ENCODE assay signal across 8 cellular contexts in the genomic region with DNA sequence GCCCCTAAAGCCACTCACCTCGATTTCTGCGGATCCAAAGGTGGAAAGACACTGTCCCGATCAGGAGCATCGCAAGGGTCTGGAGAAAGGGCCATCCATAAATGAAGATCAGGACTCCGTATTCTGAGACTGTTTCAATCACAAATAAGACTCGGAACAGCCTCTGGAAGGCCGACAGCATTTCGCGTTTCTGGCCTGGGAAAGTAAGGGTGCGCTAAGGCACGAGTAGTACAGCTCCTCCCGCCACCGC. TPM values are rescaled to one million over a fixed set of nuclear protein-coding genes. Genes with fewer than 3 reads are reported as not detected.
DNase-seq lines count a peak whose midpoint lies in the region; ATAC-seq, FAIRE-seq and TF ChIP-seq lines count a peak whose summit lies in the region.
"Had no signal": no experiment of that assay in that cellular context is flagged by ENCODE, and none has a peak within 500 bp of the region (broad histone marks: within the 10 kb centered on the region; RNA-seq: fewer than 3 reads in every experiment).

No MANE protein-coding gene starts in this region.

- H3K9me3 ChIP-seq in H1 (ENCODE audit: insufficient read depth in 2 of 2, low read depth in 1 of 2, low read length in 1 of 2) = peaks cover 0 to under 1% of the 10 kb centered on the region in 2 experiments; a peak in 1 of 4 replicates
- H3K9me3 ChIP-seq in neuronal stem cell (replicated peaks in 1 of 2; ENCODE audit: control insufficient read depth in 2 of 2, insufficient read depth in 1 of 2, low read depth in 1 of 2, low read length in 2 of 2) = peaks cover 0 to 4% of the 10 kb centered on the region in 2 donors

- POLR2A ChIA-PET in H1 (lab: Charles Lee; ENCODE audit: partially characterized antibody) = interaction anchor here (0.9 to 2.3 kb wide), 7 partner anchors 10 to 204 kb away, joined by 3 to 8 read pairs (median 4); a partner anchor contains a TSS

- H3K4me3 ChIP-seq in NB4 (ENCODE audit: low read depth, low read length) = peak overlapping the region; percentile 61
- H3K4me3 ChIP-seq in H1 (ENCODE audit: extremely low read depth in 1 of 4, insufficient read depth in 2 of 4, low read depth in 3 of 4, low read length in 4 of 4) = peak overlapping the region; percentile 53 to 69 (median 61)
- H3K4me3 ChIP-seq in neuronal stem cell (ENCODE audit: low read length in 2 of 2) = peak overlapping the region in 1 of 2 donors; percentile 86

- H2BK5ac ChIP-seq in H1 (ENCODE audit: low read depth, low read length) = no peak overlapping the region; the same call in 1 of the 2 replicates
- H2BK5ac ChIP-seq in neuronal stem cell (ENCODE audit: low read length) = no peak overlapping the region

- peaks cover 1% of the 10 kb centered on the region; the same call in 1 of the 2 replicates for H3K23me2 ChIP-seq in H1 (ENCODE audit: low read depth, low read length)

- H2BK120ac ChIP-seq in H1 (replicated peaks; ENCODE audit: low read depth, low read length) (no peak overlapping the region), neuronal stem cell (ENCODE audit: low read depth, low read length) (no peak overlapping the region)

- H2BK20ac ChIP-seq in H1 (ENCODE audit: low read length) = no peak overlapping the region

- H3K79me1 ChIP-seq in H1 (ENCODE audit: low read depth, low read length) (no peaks in the 10 kb centered on the region), neuronal stem cell (ENCODE audit: low read depth, low read length) (peaks cover 1% of the 10 kb centered on the region)

- H3K4me1 ChIP-seq in H1 (replicated peaks in 1 of 4; ENCODE audit: control insufficient read depth in 3 of 4, insufficient read depth in 4 of 4, low read length in 3 of 4) (peaks cover 0 to 9% (median 0%) of the 10 kb centered on the region in 4 experiments; a peak in 2 of 7 replicates), neuronal stem cell (ENCODE audit: control insufficient read depth in 2 of 2, insufficient read depth in 1 of 2, low read depth in 1 of 2, low read length in 2 of 2) (peaks cover 0 to 8% of the 10 kb centered on the region in 2 donors)

- H2AK5ac ChIP-seq in H1 (ENCODE audit: low read depth, low read length) (no peak overlapping the region), neuronal stem cell (ENCODE audit: low read depth, low read length) (no peak overlapping the region)

- 42% methylated on average over 13 of the region's 13 CpGs; no CpG with 5 or more reads in 1 of the 2 experiments for WGBS in H1 (ENCODE audit: extremely low coverage in 1 of 2, insufficient coverage in 1 of 2, insufficient read length in 1 of 2, insufficient replicate concordance in 2 of 2, low coverage in 1 of 2, low lambda C conversion rate in 2 of 2, missing lambda C conversion rate in 1 of 2), 2 experiments
- no CpG with 5 or more reads among the region's 13 CpGs for WGBS in neuronal stem cell (ENCODE audit: extremely low coverage in 2 of 2, insufficient read length in 2 of 2, insufficient replicate concordance in 1 of 2), 2 donors

- H3K18ac ChIP-seq in H1 (ENCODE audit: extremely low read depth, low read length) (0 out of 2 replicates have a peak overlapping the region, but pooled peaks have one; percentile 62), neuronal stem cell (ENCODE audit: low read length) (peak overlapping the region; percentile 93)

- no peak for DNase-seq in NB4 (ENCODE audit: low read depth)
- peak in 1 of 2 experiments; percentile 61 for DNase-seq in H1 (ENCODE audit: low read depth in 1 of 2, low spot score in 2 of 2)
- no peak for DNase-seq in neuronal stem cell (ENCODE audit: low spot score)
- DNase-seq in NCI-H1417 treated with DMSO at 0.1 percent for 48 hours (lab: John Stamatoyannopoulos, UW) = no peak

- CTCF ChIA-PET in H1 (lab: Charles Lee; ENCODE audit: partially characterized antibody) = interaction anchor here (0.7 to 3.3 kb wide), 13 partner anchors 11 to 720 kb away, joined by 3 to 18 read pairs (median 4); no protein-coding TSS in a partner anchor

- H4K8ac ChIP-seq in H1 (ENCODE audit: extremely low read depth, insufficient read depth, low read length) = peak overlapping the region; percentile 85; the same call in 1 of the 2 replicates
- H4K8ac ChIP-seq in neuronal stem cell (ENCODE audit: low read depth, low read length) = no peak overlapping the region

- H3K56ac ChIP-seq in H1 (replicated peaks; ENCODE audit: insufficient read length, low read depth, low read length) = no peak overlapping the region

- H3K4ac ChIP-seq in H1 (replicated peaks; ENCODE audit: insufficient read length, low read depth, low read length) (no peak overlapping the region), neuronal stem cell (ENCODE audit: low read length) (peak overlapping the region; percentile 67)

- no peak for TF ChIP-seq EP300 in H1 (IDR thresholded peaks at IDR 0.05; ENCODE audit: borderline replicate concordance in 1 of 2, low read depth in 2 of 2, low read length in 2 of 2)

- H3K23ac ChIP-seq in H1 (ENCODE audit: insufficient read length) (no peak overlapping the region), neuronal stem cell (ENCODE audit: low read depth, low read length, poor library complexity) (peak overlapping the region; percentile 57)

- H3K36me3 ChIP-seq in H1 (ENCODE audit: control insufficient read depth in 2 of 4, insufficient read depth in 4 of 4, low read length in 3 of 4) (no peaks in the 10 kb centered on the region), neuronal stem cell (replicated peaks in 1 of 2; ENCODE audit: control insufficient read depth in 2 of 2, insufficient read depth in 2 of 2, low read length in 2 of 2) (no peaks in the 10 kb centered on the region)

- TF ChIP-seq POLR2A in NB4 (IDR thresholded peaks at IDR 0.05; ENCODE audit: extremely low read depth, insufficient read length) (no peak), H1 (IDR thresholded peaks at IDR 0.05; ENCODE audit: control extremely low read depth in 1 of 2, low read depth in 2 of 2, low read length in 2 of 2) (no peak)

- H4K20me1 ChIP-seq in H1 (replicated peaks in 1 of 2; ENCODE audit: control insufficient read depth in 1 of 2, insufficient read depth in 2 of 2, low read length in 2 of 2) = no peaks in the 10 kb centered on the region

- 0 out of 2 replicates have a peak overlapping the region, but pooled peaks have one; percentile 68 for H2BK12ac ChIP-seq in H1 (ENCODE audit: low read depth, low read length)
- no peak overlapping the region for H2BK12ac ChIP-seq in neuronal stem cell (ENCODE audit: low read length)

- TF ChIP-seq CTCF in NB4 (IDR thresholded peaks at IDR 0.05; ENCODE audit: low read depth, low read length) = no peak
- TF ChIP-seq CTCF in H1 (IDR thresholded peaks at IDR 0.05; ENCODE audit: control extremely low read depth in 1 of 3, insufficient read depth in 1 of 3, low read depth in 1 of 3, low read length in 3 of 3) = no peak

- peak overlapping the region; percentile 75 to 97 for H3K4me2 ChIP-seq in H1 (ENCODE audit: insufficient read depth in 1 of 2, low read depth in 2 of 2, low read length in 2 of 2)
- peak overlapping the region; percentile 56 for H3K4me2 ChIP-seq in neuronal stem cell (ENCODE audit: insufficient read depth, low read length, poor library complexity, severe bottlenecking)

- H2AFZ ChIP-seq in H1 (ENCODE audit: low read length) (peak overlapping the region; percentile 74; the same call in 1 of the 2 replicates), neuronal stem cell (ENCODE audit: low read length) (peak overlapping the region; percentile 28)

- no peak for TF ChIP-seq RAD21 in H1 (IDR thresholded peaks at IDR 0.05 in 1 of 2, conservative IDR thresholded peaks at IDR 0.05 in 1 of 2; ENCODE audit: low read depth in 2 of 2, low read length in 2 of 2)

- H3K27me3 ChIP-seq in H1 (replicated peaks in 1 of 4; ENCODE audit: control insufficient read depth in 3 of 4, extremely low read depth in 1 of 4, insufficient read depth in 3 of 4, low read length in 3 of 4) (no peaks in the 10 kb centered on the region), neuronal stem cell (ENCODE audit: control insufficient read depth in 3 of 3, insufficient read depth in 3 of 3, low read depth in 1 of 3, low read length in 3 of 3) (peaks cover 0 to 7% (median 0%) of the 10 kb centered on the region in 3 experiments)

- H3K27ac ChIP-seq in H1 (ENCODE audit: low read depth, low read length) (no peak overlapping the region), neuronal stem cell (replicated peaks; ENCODE audit: low read length) (no peak overlapping the region)

- H4K5ac ChIP-seq in H1 (ENCODE audit: insufficient read length, low read depth, low read length) = peak overlapping the region; percentile 18

- H3K14ac ChIP-seq in H1 (ENCODE audit: insufficient read length) (peak overlapping the region; percentile 31), neuronal stem cell (ENCODE audit: low read length) (no peak overlapping the region)

- H4K91ac ChIP-seq in H1 (replicated peaks; ENCODE audit: insufficient read length, low read length) (peak overlapping the region; percentile 25), neuronal stem cell (ENCODE audit: low read depth, low read length, poor library complexity) (no peak overlapping the region)

- H3K79me2 ChIP-seq in H1 (ENCODE audit: control insufficient read depth in 1 of 2, insufficient read depth in 2 of 2, low read length in 2 of 2) = no peaks in the 10 kb centered on the region

- H3K9ac ChIP-seq in H1 (replicated peaks in 1 of 4; ENCODE audit: extremely low read depth in 1 of 4, low read depth in 3 of 4, low read length in 3 of 4) (peak overlapping the region in 3 of 4 experiments; percentile 55 to 66 (median 64); a peak in 6 of 7 replicates), neuronal stem cell (ENCODE audit: low read depth, low read length, poor library complexity) (peak overlapping the region; percentile 89)

- ATAC-seq in GM21515 (IDR thresholded peaks at IDR 0.05; ENCODE audit: unreplicated experiment) (peak; percentile 36), HG02642 (IDR thresholded peaks at IDR 0.05; ENCODE audit: poor library complexity, unreplicated experiment) (no peak), HG02981 (IDR thresholded peaks at IDR 0.05; ENCODE audit: unreplicated experiment) (no peak)

- H2BK15ac ChIP-seq in H1 (ENCODE audit: low read length) (no peak overlapping the region), neuronal stem cell (ENCODE audit: low read length) (peak overlapping the region; percentile 94)

- FAIRE-seq in H1 (lab: Jason Lieb, UNC) = no peak

RNA-seq across cellular contexts. Expression of a gene that starts 44.6 kb away (rescaled TPM):
- total RNA-seq in H1 (2021; fragmentation: NEBNext Ultra II Directional; extraction: Animal tissue kit (Norgen Biotek cat#: 25700)) = 1.5 and 2.0 TPM in 2 replicates
- 2.9 and 6.6 TPM in 2 replicates for polyA plus RNA-seq in H1 (2011; rRNA removed)
- 4.8 TPM for polyA plus RNA-seq in H1 (2011; cell fraction: cytosol; rRNA removed)
- polyA plus RNA-seq in H1 (2011; cell fraction: nucleus; rRNA removed) = 2.9 TPM
- 0.43 to 1.7 TPM (median 1.5 TPM) in 4 replicates for polyA plus RNA-seq in H1 (2012, experiment 1 of 2)
- 4.9 TPM for polyA plus RNA-seq in H1 (2012, experiment 2 of 2)
- 2.8 TPM for polyA plus RNA-seq in H1 (2013, experiment 1 of 2)
- 2.5 TPM for polyA plus RNA-seq in H1 (2013, experiment 2 of 2)
- polyA minus RNA-seq in H1 (2011; rRNA and poly(A)+ RNA removed) = 1.6 TPM in 1 of 2 replicates, not detected in the other
- not detected for polyA minus RNA-seq in H1 (2011; cell fraction: cytosol; rRNA and poly(A)+ RNA removed)
- polyA minus RNA-seq in H1 (2011; cell fraction: nucleus; rRNA and poly(A)+ RNA removed) = not detected
- not detected for polyA plus RNA-seq in neuronal stem cell (2013, experiment 1 of 2)
- polyA plus RNA-seq in neuronal stem cell (2013, experiment 2 of 2) = not detected
- total RNA-seq: subcutaneous adipose tissue had no signal

RNA-seq across cellular contexts. Expression of a gene that starts 46.5 kb away (rescaled TPM):
- 4.3 and 4.6 TPM in 2 replicates for total RNA-seq in H1 (2021; fragmentation: NEBNext Ultra II Directional; extraction: Animal tissue kit (Norgen Biotek cat#: 25700))
- 7.3 and 9.4 TPM in 2 replicates for polyA plus RNA-seq in H1 (2011; rRNA removed)
- polyA plus RNA-seq in H1 (2011; cell fraction: cytosol; rRNA removed) = 8.7 TPM
- 11.6 TPM for polyA plus RNA-seq in H1 (2011; cell fraction: nucleus; rRNA removed)
- 4.6 to 7.1 TPM (median 6.2 TPM) in 4 replicates for polyA plus RNA-seq in H1 (2012, experiment 1 of 2)
- polyA plus RNA-seq in H1 (2012, experiment 2 of 2) = 4.1 TPM
- 5.9 TPM for polyA plus RNA-seq in H1 (2013, experiment 1 of 2)
- 5.4 TPM for polyA plus RNA-seq in H1 (2013, experiment 2 of 2)
- 4.0 and 6.5 TPM in 2 replicates for polyA minus RNA-seq in H1 (2011; rRNA and poly(A)+ RNA removed)
- 6.2 TPM for polyA minus RNA-seq in H1 (2011; cell fraction: cytosol; rRNA and poly(A)+ RNA removed)
- polyA minus RNA-seq in H1 (2011; cell fraction: nucleus; rRNA and poly(A)+ RNA removed) = 16.7 TPM
- polyA plus RNA-seq in neuronal stem cell (2013, experiment 1 of 2) = 9.9 TPM
- 9.0 TPM for polyA plus RNA-seq in neuronal stem cell (2013, experiment 2 of 2)

RNA-seq across cellular contexts. Expression of a gene that starts 53.0 kb away (rescaled TPM):
- total RNA-seq in H1 (2021; fragmentation: NEBNext Ultra II Directional; extraction: Animal tissue kit (Norgen Biotek cat#: 25700)) = 0.42 TPM in 1 of 2 replicates, not detected in the other
- polyA plus RNA-seq in H1 (2011; rRNA removed) = 0.11 TPM in 1 of 2 replicates, not detected in the other
- polyA plus RNA-seq in H1 (2011; cell fraction: cytosol; rRNA removed) = 0.26 TPM
- not detected for polyA plus RNA-seq in H1 (2011; cell fraction: nucleus; rRNA removed)
- 0.19 TPM in 1 of 4 replicates, not detected in the others for polyA plus RNA-seq in H1 (2012, experiment 1 of 2)
- not detected for polyA plus RNA-seq in H1 (2012, experiment 2 of 2)
- 0.06 TPM for polyA plus RNA-seq in H1 (2013, experiment 1 of 2)
- 0.22 TPM for polyA plus RNA-seq in H1 (2013, experiment 2 of 2)
- not detected in 2 replicates for polyA minus RNA-seq in H1 (2011; rRNA and poly(A)+ RNA removed)
- not detected for polyA minus RNA-seq in H1 (2011; cell fraction: cytosol; rRNA and poly(A)+ RNA removed)
- polyA minus RNA-seq in H1 (2011; cell fraction: nucleus; rRNA and poly(A)+ RNA removed) = not detected
- polyA plus RNA-seq in neuronal stem cell (2013, experiment 1 of 2) = 0.18 TPM
- 0.18 TPM for polyA plus RNA-seq in neuronal stem cell (2013, experiment 2 of 2)
- total RNA-seq: subcutaneous adipose tissue had no signal
